ENCODE assay signal across 8 cellular contexts in genomic region chr18:12726774-12727550, GRCh38. TPM values are rescaled to one million over a fixed set of nuclear protein-coding genes. Genes with fewer than 3 reads are reported as not detected.
A peak's percentile ranks its signal among the peaks of the same experiment; 100 is the strongest.
DNase-seq lines count a peak whose midpoint lies in the region; ATAC-seq and TF ChIP-seq lines count a peak whose summit lies in the region.

No MANE protein-coding gene starts in this region.

- H3K36me3 Mint-ChIP-seq in activated naive CD8-positive, alpha-beta T cell treated with anti-CD3 and anti-CD28 coated beads for 36 hours, result peaks cover 10% of the 10 kb centered on the region
- H3K36me3 Mint-ChIP-seq in glutamatergic neuron (ENCODE audit: unreplicated experiment), result peaks cover 8% of the 10 kb centered on the region
- H3K36me3 Mint-ChIP-seq in progenitor cell of endocrine pancreas (ENCODE audit: insufficient read depth), result peaks cover 13% of the 10 kb centered on the region

- no peak overlapping the region for H3K4me3 ChIP-seq in LNCaP clone FGC (ENCODE audit: low read depth, low read length)

- no peaks in the 10 kb centered on the region for H3K27me3 Mint-ChIP-seq in activated naive CD8-positive, alpha-beta T cell treated with anti-CD3 and anti-CD28 coated beads for 36 hours
- H3K27me3 Mint-ChIP-seq in glutamatergic neuron (ENCODE audit: unreplicated experiment) (peaks cover 2% of the 10 kb centered on the region), progenitor cell of endocrine pancreas (no peaks in the 10 kb centered on the region)

- DNase-seq in Daoy (ENCODE audit: low read depth) (peak; percentile 56), LNCaP clone FGC (ENCODE audit: low read depth) (peak; percentile 18), SK-MEL-5 (ENCODE audit: low read depth, low spot score) (peak; percentile 74), glutamatergic neuron (peak; percentile 60), progenitor cell of endocrine pancreas (ENCODE audit: low spot score, unreplicated experiment) (peak; percentile 56)
- peak; percentile 21 for DNase-seq in activated naive CD8-positive, alpha-beta T cell treated with anti-CD3 and anti-CD28 coated beads for 36 hours

- no peaks in the 10 kb centered on the region for H3K9me3 Mint-ChIP-seq in activated naive CD8-positive, alpha-beta T cell treated with anti-CD3 and anti-CD28 coated beads for 36 hours
- H3K9me3 Mint-ChIP-seq in glutamatergic neuron (ENCODE audit: unreplicated experiment) (peaks cover 2% of the 10 kb centered on the region), progenitor cell of endocrine pancreas (ENCODE audit: low read depth) (peaks cover 7% of the 10 kb centered on the region)

- H3K27ac Mint-ChIP-seq in activated naive CD8-positive, alpha-beta T cell treated with anti-CD3 and anti-CD28 coated beads for 36 hours, result no peak overlapping the region
- H3K27ac Mint-ChIP-seq in glutamatergic neuron (ENCODE audit: unreplicated experiment) (no peak overlapping the region), progenitor cell of endocrine pancreas (peak overlapping the region; percentile 55)

- ATAC-seq in HG03196 (IDR thresholded peaks at IDR 0.05; ENCODE audit: unreplicated experiment) (no peak), GM21723 (IDR thresholded peaks at IDR 0.05; ENCODE audit: unreplicated experiment) (no peak)

- no peak overlapping the region for H3K4me3 Mint-ChIP-seq in activated naive CD8-positive, alpha-beta T cell treated with anti-CD3 and anti-CD28 coated beads for 36 hours
- no peak overlapping the region for H3K4me3 Mint-ChIP-seq in glutamatergic neuron (ENCODE audit: unreplicated experiment)
- no peak overlapping the region for H3K4me3 Mint-ChIP-seq in progenitor cell of endocrine pancreas (ENCODE audit: low read depth)

- TF ChIP-seq CTCF in LNCaP clone FGC (IDR thresholded peaks at IDR 0.05; ENCODE audit: control insufficient read depth, extremely low read depth, insufficient read depth), result peak; percentile 76
- TF ChIP-seq CTCF in glutamatergic neuron (IDR thresholded peaks at IDR 0.05; ENCODE audit: partially characterized antibody, unreplicated experiment), result peak; percentile 93
- TF ChIP-seq CTCF in progenitor cell of endocrine pancreas (IDR thresholded peaks at IDR 0.05; ENCODE audit: unreplicated experiment), result peak; percentile 90

- H3K4me1 Mint-ChIP-seq in activated naive CD8-positive, alpha-beta T cell treated with anti-CD3 and anti-CD28 coated beads for 36 hours, result peaks cover 1% of the 10 kb centered on the region
- no peaks in the 10 kb centered on the region for H3K4me1 Mint-ChIP-seq in glutamatergic neuron (ENCODE audit: low read depth, unreplicated experiment)
- no peaks in the 10 kb centered on the region for H3K4me1 Mint-ChIP-seq in progenitor cell of endocrine pancreas (ENCODE audit: low read depth)

- in situ Hi-C loops in SK-MEL-5 (cut with HindIII; ENCODE audit: low pct_unique_long_range_greater_than_20kb, low sequenced_read_pairs), result no loop called here

RNA-seq across cellular contexts. Expression of gene PSMG2, which starts 24.1 kb away (rescaled TPM):
- 105 and 108 TPM in 2 replicates for total RNA-seq in Daoy (2014; rRNA removed; shearing (Covaris generic))
- total RNA-seq in SK-MEL-5 (2014; rRNA removed; shearing (Covaris generic)), result 99.7 and 116 TPM in 2 replicates
- polyA plus RNA-seq in SK-MEL-5 (2015; cell fraction: cytosol; rRNA removed), result 54.0 and 78.2 TPM in 2 replicates
- 53.1 and 61.6 TPM in 2 replicates for polyA plus RNA-seq in SK-MEL-5 (2015; cell fraction: nucleus; rRNA removed)
- 100 to 1,000 TPM; 121 to 125 TPM for total RNA-seq in activated naive CD8-positive, alpha-beta T cell treated with anti-CD3 and anti-CD28 coated beads for 36 hours
- total RNA-seq in glutamatergic neuron (ENCODE audit: unreplicated experiment) (48.7 TPM), progenitor cell of endocrine pancreas (56.7 and 58.2 TPM in 2 replicates)

RNA-seq across cellular contexts. Expression of gene CEP76, which starts 24.4 kb away (rescaled TPM):
- 17.7 and 24.6 TPM in 2 replicates for total RNA-seq in Daoy (2014; rRNA removed; shearing (Covaris generic))
- total RNA-seq in SK-MEL-5 (2014; rRNA removed; shearing (Covaris generic)), result 9.0 and 12.6 TPM in 2 replicates
- 6.4 and 8.3 TPM in 2 replicates for polyA plus RNA-seq in SK-MEL-5 (2015; cell fraction: cytosol; rRNA removed)
- 11.5 and 19.3 TPM in 2 replicates for polyA plus RNA-seq in SK-MEL-5 (2015; cell fraction: nucleus; rRNA removed)
- 10 to 100 TPM; 14.4 to 16.8 TPM for total RNA-seq in activated naive CD8-positive, alpha-beta T cell treated with anti-CD3 and anti-CD28 coated beads for 36 hours
- total RNA-seq in glutamatergic neuron (ENCODE audit: unreplicated experiment) (19.2 TPM), progenitor cell of endocrine pancreas (12.1 and 14.4 TPM in 2 replicates)

Comparison
In these comparisons a context has a peak if more than half of its experiments do, and no peak if none do; other contexts are left out.
1. DNase-seq: peak in every context shown above with its lines; median percentile 74 in SK-MEL-5; 60 in glutamatergic neuron; 56 in Daoy; 56 in progenitor cell of endocrine pancreas; 21 in activated naive CD8-positive, alpha-beta T cell treated with anti-CD3 and anti-CD28 coated beads for 36 hours; 18 in LNCaP clone FGC.